Comparison of ENCODE assay signal across 1 cellular context in genomic region chr14:24813819-24814259, GRCh38.
A peak's percentile ranks its signal among the peaks of the same experiment; 100 is the strongest.
TF ChIP-seq lines count a peak whose summit lies in the region.

No MANE protein-coding gene starts in this region.

TF ChIP-seq in HepG2, 621 proteins besides CTCF, POLR2A, EP300 and RAD21 (continued from another document and continues in another):
- TF ChIP-seq, protein P1, sequence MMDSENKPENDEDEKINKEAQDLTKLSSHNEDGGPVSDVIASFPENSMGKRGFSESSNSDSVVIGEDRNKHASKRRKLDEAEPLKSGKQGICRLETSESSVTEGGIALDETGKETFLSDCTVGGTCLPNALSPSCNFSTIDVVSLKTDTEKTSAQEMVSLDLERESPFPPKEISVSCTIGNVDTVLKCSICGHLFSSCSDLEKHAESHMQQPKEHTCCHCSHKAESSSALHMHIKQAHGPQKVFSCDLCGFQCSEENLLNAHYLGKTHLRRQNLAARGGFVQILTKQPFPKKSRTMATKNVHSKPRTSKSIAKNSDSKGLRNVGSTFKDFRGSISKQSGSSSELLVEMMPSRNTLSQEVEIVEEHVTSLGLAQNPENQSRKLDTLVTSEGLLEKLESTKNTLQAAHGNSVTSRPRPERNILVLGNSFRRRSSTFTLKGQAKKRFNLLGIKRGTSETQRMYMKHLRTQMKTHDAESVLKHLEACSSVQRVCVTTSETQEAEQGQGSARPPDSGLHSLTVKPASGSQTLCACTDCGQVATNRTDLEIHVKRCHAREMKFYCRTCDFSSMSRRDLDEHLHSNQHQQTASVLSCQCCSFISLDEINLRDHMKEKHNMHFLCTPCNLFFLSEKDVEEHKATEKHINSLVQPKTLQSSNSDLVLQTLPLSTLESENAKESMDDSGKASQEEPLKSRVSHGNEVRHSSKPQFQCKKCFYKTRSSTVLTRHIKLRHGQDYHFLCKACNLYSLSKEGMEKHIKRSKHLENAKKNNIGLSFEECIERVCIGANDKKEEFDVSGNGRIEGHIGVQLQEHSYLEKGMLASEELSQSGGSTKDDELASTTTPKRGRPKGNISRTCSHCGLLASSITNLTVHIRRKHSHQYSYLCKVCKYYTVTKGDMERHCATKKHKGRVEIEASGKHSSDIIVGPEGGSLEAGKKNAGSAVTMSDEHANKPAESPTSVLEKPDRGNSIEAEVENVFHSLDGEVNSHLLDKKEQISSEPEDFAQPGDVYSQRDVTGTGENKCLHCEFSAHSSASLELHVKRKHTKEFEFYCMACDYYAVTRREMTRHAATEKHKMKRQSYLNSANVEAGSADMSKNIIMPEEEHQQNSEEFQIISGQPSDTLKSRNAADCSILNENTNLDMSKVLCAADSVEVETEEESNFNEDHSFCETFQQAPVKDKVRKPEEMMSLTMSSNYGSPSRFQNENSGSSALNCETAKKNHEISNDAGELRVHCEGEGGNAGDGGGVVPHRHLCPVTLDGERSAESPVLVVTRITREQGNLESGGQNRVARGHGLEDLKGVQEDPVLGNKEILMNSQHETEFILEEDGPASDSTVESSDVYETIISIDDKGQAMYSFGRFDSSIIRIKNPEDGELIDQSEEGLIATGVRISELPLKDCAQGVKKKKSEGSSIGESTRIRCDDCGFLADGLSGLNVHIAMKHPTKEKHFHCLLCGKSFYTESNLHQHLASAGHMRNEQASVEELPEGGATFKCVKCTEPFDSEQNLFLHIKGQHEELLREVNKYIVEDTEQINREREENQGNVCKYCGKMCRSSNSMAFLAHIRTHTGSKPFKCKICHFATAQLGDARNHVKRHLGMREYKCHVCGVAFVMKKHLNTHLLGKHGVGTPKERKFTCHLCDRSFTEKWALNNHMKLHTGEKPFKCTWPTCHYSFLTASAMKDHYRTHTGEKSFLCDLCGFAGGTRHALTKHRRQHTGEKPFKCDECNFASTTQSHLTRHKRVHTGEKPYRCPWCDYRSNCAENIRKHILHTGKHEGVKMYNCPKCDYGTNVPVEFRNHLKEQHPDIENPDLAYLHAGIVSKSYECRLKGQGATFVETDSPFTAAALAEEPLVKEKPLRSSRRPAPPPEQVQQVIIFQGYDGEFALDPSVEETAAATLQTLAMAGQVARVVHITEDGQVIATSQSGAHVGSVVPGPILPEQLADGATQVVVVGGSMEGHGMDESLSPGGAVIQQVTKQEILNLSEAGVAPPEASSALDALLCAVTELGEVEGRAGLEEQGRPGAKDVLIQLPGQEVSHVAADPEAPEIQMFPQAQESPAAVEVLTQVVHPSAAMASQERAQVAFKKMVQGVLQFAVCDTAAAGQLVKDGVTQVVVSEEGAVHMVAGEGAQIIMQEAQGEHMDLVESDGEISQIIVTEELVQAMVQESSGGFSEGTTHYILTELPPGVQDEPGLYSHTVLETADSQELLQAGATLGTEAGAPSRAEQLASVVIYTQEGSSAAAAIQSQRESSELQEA (CRISPR knock-in tag; IDR thresholded peaks at IDR 0.05; ENCODE audit: not compliant biosample characterization), result no peak
- TF ChIP-seq FOXP1 (IDR thresholded peaks at IDR 0.05) (no peak), FOXP1 (CRISPR knock-in tag; IDR thresholded peaks at IDR 0.05) (no peak), NFE2L1 (CRISPR knock-in tag; IDR thresholded peaks at IDR 0.05; ENCODE audit: borderline replicate concordance) (no peak), MAFG (CRISPR knock-in tag; IDR thresholded peaks at IDR 0.05) (no peak), NCOR1 (IDR thresholded peaks at IDR 0.05; ENCODE audit: borderline replicate concordance, low read length) (peak; percentile 46; the same call in 1 of the 2 replicates), ZNF549 (CRISPR knock-in tag; IDR thresholded peaks at IDR 0.05) (no peak), RXRB (CRISPR knock-in tag; IDR thresholded peaks at IDR 0.05; ENCODE audit: borderline replicate concordance) (0 out of 2 replicates have a peak, but pooled peaks have one; percentile 21), SALL1 (CRISPR knock-in tag; IDR thresholded peaks at IDR 0.05) (peak; percentile 44; the same call in 1 of the 2 replicates), TBX3 (IDR thresholded peaks at IDR 0.05; ENCODE audit: borderline replicate concordance) (no peak), ZMYM4 (CRISPR knock-in tag; IDR thresholded peaks at IDR 0.05) (peak; percentile 71), DRAP1 (CRISPR knock-in tag; IDR thresholded peaks at IDR 0.05) (no peak), ZSCAN25 (CRISPR knock-in tag; IDR thresholded peaks at IDR 0.05) (0 out of 2 replicates have a peak, but pooled peaks have one; percentile 46), TFE3 (CRISPR knock-in tag; IDR thresholded peaks at IDR 0.05) (peak; percentile 79; the same call in 1 of the 2 replicates), PRMT3 (CRISPR knock-in tag; IDR thresholded peaks at IDR 0.05; ENCODE audit: borderline replicate concordance, low read depth) (no peak), NFKBIZ (CRISPR knock-in tag; IDR thresholded peaks at IDR 0.05) (no peak), ZNF660 (CRISPR knock-in tag; IDR thresholded peaks at IDR 0.05; ENCODE audit: borderline replicate concordance, low read depth) (no peak), ZNF652 (CRISPR knock-in tag; IDR thresholded peaks at IDR 0.05; ENCODE audit: borderline replicate concordance, low read depth) (peak; percentile 91), MED1 (CRISPR knock-in tag; IDR thresholded peaks at IDR 0.05) (peak; percentile 63), GFI1 (CRISPR knock-in tag; IDR thresholded peaks at IDR 0.05; ENCODE audit: borderline replicate concordance) (peak; percentile 61; the same call in 1 of the 2 replicates), ZNF34 (CRISPR knock-in tag; IDR thresholded peaks at IDR 0.05; ENCODE audit: borderline replicate concordance) (0 out of 2 replicates have a peak, but pooled peaks have one; percentile 49), PPARG (CRISPR knock-in tag; conservative IDR thresholded peaks at IDR 0.05) (0 out of 2 replicates have a peak, but pooled peaks have one; percentile 21), RORA (CRISPR knock-in tag; IDR thresholded peaks at IDR 0.05) (no peak), KAT8 (CRISPR knock-in tag; IDR thresholded peaks at IDR 0.05) (0 out of 2 replicates have a peak, but pooled peaks have one; percentile 41), ZNF691 (CRISPR knock-in tag; IDR thresholded peaks at IDR 0.05; ENCODE audit: borderline replicate concordance, low read depth) (no peak), KDM6A (CRISPR knock-in tag; IDR thresholded peaks at IDR 0.05; ENCODE audit: low read depth) (no peak), HOXD1 (CRISPR knock-in tag; IDR thresholded peaks at IDR 0.05) (no peak), TBX2 (CRISPR knock-in tag; IDR thresholded peaks at IDR 0.05; ENCODE audit: borderline replicate concordance) (peak; percentile 43; the same call in 1 of the 2 replicates), SOX13 (IDR thresholded peaks at IDR 0.05) (no peak), SOX13 (CRISPR knock-in tag; conservative IDR thresholded peaks at IDR 0.05 in 1 of 2, IDR thresholded peaks at IDR 0.05 in 1 of 2) (peak in 1 of 2 experiments; percentile 60; a peak in 2 of 4 replicates), KDM4B (CRISPR knock-in tag; IDR thresholded peaks at IDR 0.05) (no peak), SP4 (CRISPR knock-in tag; IDR thresholded peaks at IDR 0.05) (no peak), ZNF234 (CRISPR knock-in tag; conservative IDR thresholded peaks at IDR 0.05) (no peak), GMEB1 (CRISPR knock-in tag; IDR thresholded peaks at IDR 0.05; ENCODE audit: borderline replicate concordance) (no peak)
- TF ChIP-seq, protein P2, sequence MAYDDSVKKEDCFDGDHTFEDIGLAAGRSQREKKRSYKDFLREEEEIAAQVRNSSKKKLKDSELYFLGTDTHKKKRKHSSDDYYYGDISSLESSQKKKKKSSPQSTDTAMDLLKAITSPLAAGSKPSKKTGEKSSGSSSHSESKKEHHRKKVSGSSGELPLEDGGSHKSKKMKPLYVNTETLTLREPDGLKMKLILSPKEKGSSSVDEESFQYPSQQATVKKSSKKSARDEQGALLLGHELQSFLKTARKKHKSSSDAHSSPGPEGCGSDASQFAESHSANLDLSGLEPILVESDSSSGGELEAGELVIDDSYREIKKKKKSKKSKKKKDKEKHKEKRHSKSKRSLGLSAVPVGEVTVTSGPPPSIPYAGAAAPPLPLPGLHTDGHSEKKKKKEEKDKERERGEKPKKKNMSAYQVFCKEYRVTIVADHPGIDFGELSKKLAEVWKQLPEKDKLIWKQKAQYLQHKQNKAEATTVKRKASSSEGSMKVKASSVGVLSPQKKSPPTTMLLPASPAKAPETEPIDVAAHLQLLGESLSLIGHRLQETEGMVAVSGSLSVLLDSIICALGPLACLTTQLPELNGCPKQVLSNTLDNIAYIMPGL (CRISPR knock-in tag; IDR thresholded peaks at IDR 0.05; ENCODE audit: borderline replicate concordance in 1 of 2, low read depth in 1 of 2), result 0 out of 4 replicates have a peak, but pooled peaks of 1 of the 2 experiments have one; percentile 17
- TF ChIP-seq, protein P3, sequence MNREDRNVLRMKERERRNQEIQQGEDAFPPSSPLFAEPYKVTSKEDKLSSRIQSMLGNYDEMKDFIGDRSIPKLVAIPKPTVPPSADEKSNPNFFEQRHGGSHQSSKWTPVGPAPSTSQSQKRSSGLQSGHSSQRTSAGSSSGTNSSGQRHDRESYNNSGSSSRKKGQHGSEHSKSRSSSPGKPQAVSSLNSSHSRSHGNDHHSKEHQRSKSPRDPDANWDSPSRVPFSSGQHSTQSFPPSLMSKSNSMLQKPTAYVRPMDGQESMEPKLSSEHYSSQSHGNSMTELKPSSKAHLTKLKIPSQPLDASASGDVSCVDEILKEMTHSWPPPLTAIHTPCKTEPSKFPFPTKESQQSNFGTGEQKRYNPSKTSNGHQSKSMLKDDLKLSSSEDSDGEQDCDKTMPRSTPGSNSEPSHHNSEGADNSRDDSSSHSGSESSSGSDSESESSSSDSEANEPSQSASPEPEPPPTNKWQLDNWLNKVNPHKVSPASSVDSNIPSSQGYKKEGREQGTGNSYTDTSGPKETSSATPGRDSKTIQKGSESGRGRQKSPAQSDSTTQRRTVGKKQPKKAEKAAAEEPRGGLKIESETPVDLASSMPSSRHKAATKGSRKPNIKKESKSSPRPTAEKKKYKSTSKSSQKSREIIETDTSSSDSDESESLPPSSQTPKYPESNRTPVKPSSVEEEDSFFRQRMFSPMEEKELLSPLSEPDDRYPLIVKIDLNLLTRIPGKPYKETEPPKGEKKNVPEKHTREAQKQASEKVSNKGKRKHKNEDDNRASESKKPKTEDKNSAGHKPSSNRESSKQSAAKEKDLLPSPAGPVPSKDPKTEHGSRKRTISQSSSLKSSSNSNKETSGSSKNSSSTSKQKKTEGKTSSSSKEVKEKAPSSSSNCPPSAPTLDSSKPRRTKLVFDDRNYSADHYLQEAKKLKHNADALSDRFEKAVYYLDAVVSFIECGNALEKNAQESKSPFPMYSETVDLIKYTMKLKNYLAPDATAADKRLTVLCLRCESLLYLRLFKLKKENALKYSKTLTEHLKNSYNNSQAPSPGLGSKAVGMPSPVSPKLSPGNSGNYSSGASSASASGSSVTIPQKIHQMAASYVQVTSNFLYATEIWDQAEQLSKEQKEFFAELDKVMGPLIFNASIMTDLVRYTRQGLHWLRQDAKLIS (CRISPR knock-in tag; IDR thresholded peaks at IDR 0.05), result no peak
- TF ChIP-seq, protein P4, sequence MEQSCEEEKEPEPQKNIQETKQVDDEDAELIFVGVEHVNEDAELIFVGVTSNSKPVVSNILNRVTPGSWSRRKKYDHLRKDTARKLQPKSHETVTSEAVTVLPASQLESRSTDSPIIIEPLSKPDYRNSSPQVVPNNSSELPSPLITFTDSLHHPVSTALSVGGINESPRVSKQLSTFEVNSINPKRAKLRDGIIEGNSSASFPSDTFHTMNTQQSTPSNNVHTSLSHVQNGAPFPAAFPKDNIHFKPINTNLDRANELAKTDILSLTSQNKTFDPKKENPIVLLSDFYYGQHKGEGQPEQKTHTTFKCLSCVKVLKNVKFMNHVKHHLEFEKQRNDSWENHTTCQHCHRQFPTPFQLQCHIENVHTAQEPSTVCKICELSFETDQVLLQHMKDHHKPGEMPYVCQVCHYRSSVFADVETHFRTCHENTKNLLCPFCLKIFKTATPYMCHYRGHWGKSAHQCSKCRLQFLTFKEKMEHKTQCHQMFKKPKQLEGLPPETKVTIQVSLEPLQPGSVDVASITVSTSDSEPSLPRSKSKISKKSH (CRISPR knock-in tag; IDR thresholded peaks at IDR 0.05; ENCODE audit: borderline replicate concordance), result no peak
- TF ChIP-seq, protein P5, sequence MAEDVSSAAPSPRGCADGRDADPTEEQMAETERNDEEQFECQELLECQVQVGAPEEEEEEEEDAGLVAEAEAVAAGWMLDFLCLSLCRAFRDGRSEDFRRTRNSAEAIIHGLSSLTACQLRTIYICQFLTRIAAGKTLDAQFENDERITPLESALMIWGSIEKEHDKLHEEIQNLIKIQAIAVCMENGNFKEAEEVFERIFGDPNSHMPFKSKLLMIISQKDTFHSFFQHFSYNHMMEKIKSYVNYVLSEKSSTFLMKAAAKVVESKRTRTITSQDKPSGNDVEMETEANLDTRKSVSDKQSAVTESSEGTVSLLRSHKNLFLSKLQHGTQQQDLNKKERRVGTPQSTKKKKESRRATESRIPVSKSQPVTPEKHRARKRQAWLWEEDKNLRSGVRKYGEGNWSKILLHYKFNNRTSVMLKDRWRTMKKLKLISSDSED (CRISPR knock-in tag; IDR thresholded peaks at IDR 0.05), result no peak
